ENCODE assay signal across 21 cellular contexts in genomic region chr3:109372639-109373038, GRCh38. TPM values are rescaled to one million over a fixed set of nuclear protein-coding genes. Genes with fewer than 3 reads are reported as not detected.
DNase-seq lines count a peak whose midpoint lies in the region; ATAC-seq, FAIRE-seq and TF ChIP-seq lines count a peak whose summit lies in the region.
"Had no signal": no experiment of that assay in that cellular context is flagged by ENCODE, and none has a peak within 500 bp of the region (broad histone marks: within the 10 kb centered on the region; RNA-seq: fewer than 3 reads in every experiment).

No MANE protein-coding gene starts in this region.

- no peaks in the 10 kb centered on the region for H3K9me3 Mint-ChIP-seq in activated T-cell treated with anti-CD3 and anti-CD28 coated beads, Interleukin-2, amount 50 U/mL, for 72 hours
- H3K9me3 Mint-ChIP-seq: CD4-positive, alpha-beta memory T cell; H9 had no signal

- peak; percentile 70 for ATAC-seq in left lobe of liver
- ATAC-seq in activated T-cell treated with anti-CD3 and anti-CD28 coated beads, Interleukin-2, amount 50 U/mL, for 72 hours (replicated peaks in 1 of 2): no peak
- ATAC-seq: GM12878, HCT116 had no signal

- no peak overlapping the region for H3K27ac Mint-ChIP-seq in activated T-cell treated with anti-CD3 and anti-CD28 coated beads, Interleukin-2, amount 50 U/mL, for 72 hours
- H3K27ac Mint-ChIP-seq: CD4-positive, alpha-beta memory T cell had no signal

- no peaks in the 10 kb centered on the region for H3K36me3 ChIP-seq in WERI-Rb-1

- no peak for FAIRE-seq in D721Med (lab: Jason Lieb, UNC)
- FAIRE-seq: GM12878, GM19239 had no signal

- DNase-seq in NCI-H82 (lab: John Stamatoyannopoulos, UW): peak; percentile 61
- DNase-seq in WERI-Rb-1: no peak
- DNase-seq in left lobe of liver (ENCODE audit: low spot score): no peak
- no peak for DNase-seq in D721Med (ENCODE audit: insufficient read length, low spot score)
- no peak for DNase-seq in activated T-cell treated with anti-CD3 and anti-CD28 coated beads, Interleukin-2, amount 50 U/mL, for 72 hours
- no peak for DNase-seq in amniotic stem cell (lab: John Stamatoyannopoulos, UW)
- DNase-seq: C1 segment of cervical spinal cord; Calu3; CD4-positive, alpha-beta memory T cell; COR-L47; DMS153; DND-41; GDM1; GM23248; H9 had no signal

- no peaks in the 10 kb centered on the region for H3K36me3 Mint-ChIP-seq in activated T-cell treated with anti-CD3 and anti-CD28 coated beads, Interleukin-2, amount 50 U/mL, for 72 hours (ENCODE audit: insufficient read depth in 2 of 2)
- H3K36me3 Mint-ChIP-seq: CD4-positive, alpha-beta memory T cell had no signal

- peak overlapping the region; percentile 32 for H3K27ac ChIP-seq in WERI-Rb-1
- H3K27ac ChIP-seq: GM23248 had no signal

- TF ChIP-seq CTCF in WERI-Rb-1 (IDR thresholded peaks at IDR 0.05; ENCODE audit: low read depth, low read length) (no peak), D721Med (IDR thresholded peaks at IDR 0.05; ENCODE audit: insufficient read depth, missing control alignments) (no peak)

- no peaks in the 10 kb centered on the region for H3K27me3 ChIP-seq in WERI-Rb-1 (ENCODE audit: insufficient read depth, low read depth, severe bottlenecking)

- H3K9me3 ChIP-seq in WERI-Rb-1 (ENCODE audit: severe bottlenecking): peaks cover 3% of the 10 kb centered on the region

- H3K4me1 Mint-ChIP-seq in activated T-cell treated with anti-CD3 and anti-CD28 coated beads, Interleukin-2, amount 50 U/mL, for 72 hours (ENCODE audit: low read depth): no peaks in the 10 kb centered on the region
- H3K4me1 Mint-ChIP-seq: CD4-positive, alpha-beta memory T cell had no signal

- H3K4me3 Mint-ChIP-seq in activated T-cell treated with anti-CD3 and anti-CD28 coated beads, Interleukin-2, amount 50 U/mL, for 72 hours: no peak overlapping the region
- H3K4me3 Mint-ChIP-seq: CD4-positive, alpha-beta memory T cell; H9 had no signal

- no peak overlapping the region for H3K4me3 ChIP-seq in WERI-Rb-1 (ENCODE audit: low read depth, low read length)
- H3K4me3 ChIP-seq: GM12878, GM23248 had no signal

- H3K27me3 Mint-ChIP-seq in activated T-cell treated with anti-CD3 and anti-CD28 coated beads, Interleukin-2, amount 50 U/mL, for 72 hours (ENCODE audit: low read depth): no peaks in the 10 kb centered on the region
- H3K27me3 Mint-ChIP-seq: CD4-positive, alpha-beta memory T cell had no signal

RNA-seq across cellular contexts. Expression of gene DPPA4, which starts 35.3 kb away (rescaled TPM):
- 1.8 TPM for total RNA-seq in left lobe of liver
- under 1 TPM; 0.37 to 0.86 TPM for total RNA-seq in activated T-cell treated with anti-CD3 and anti-CD28 coated beads, Interleukin-2, amount 50 U/mL, for 72 hours
- total RNA-seq: A172; A673; Calu3; CD4-positive, alpha-beta memory T cell; GM23248 had no signal

RNA-seq across cellular contexts. Expression of gene DPPA2, which starts 56.3 kb away (rescaled TPM):
- total RNA-seq in left lobe of liver: not detected
- not detected for total RNA-seq in activated T-cell treated with anti-CD3 and anti-CD28 coated beads, Interleukin-2, amount 50 U/mL, for 72 hours
- total RNA-seq: A172; A673; Calu3; CD4-positive, alpha-beta memory T cell; GM12878; GM23248; H4 had no signal
